Comparison of ENCODE assay signal across 16 cellular contexts in genomic region chr16:57513371-57514102, GRCh38. TPM values are rescaled to one million over a fixed set of nuclear protein-coding genes. Genes with fewer than 3 reads are reported as not detected.
DNase-seq lines count a peak whose midpoint lies in the region; TF ChIP-seq lines count a peak whose summit lies in the region.
"Had no signal": no experiment of that assay in that cellular context is flagged by ENCODE, and none has a peak within 500 bp of the region (broad histone marks: within the 10 kb centered on the region; RNA-seq: fewer than 3 reads in every experiment).

No MANE protein-coding gene starts in this region.

- H3K18ac ChIP-seq in trophoblast cell (ENCODE audit: low read length), result peak overlapping the region; percentile 79

- H3K14ac ChIP-seq in trophoblast cell (ENCODE audit: low read length), result peak overlapping the region; percentile 93

- H3K27me3 ChIP-seq in HAP-1 (ENCODE audit: low read depth), result no peaks in the 10 kb centered on the region
- no peaks in the 10 kb centered on the region for H3K27me3 ChIP-seq in hepatocyte
- H3K27me3 ChIP-seq in trophoblast cell (ENCODE audit: insufficient read depth, low read length), result no peaks in the 10 kb centered on the region
- H3K27me3 ChIP-seq in ovary, result no peaks in the 10 kb centered on the region
- H3K27me3 ChIP-seq: esophagus squamous epithelium, Peyer's patch had no signal

- H4K20me1 ChIP-seq in hepatocyte (ENCODE audit: insufficient read depth, poor library complexity, severe bottlenecking), result no peaks in the 10 kb centered on the region

- DNase-seq in ACHN (peak; percentile 50), HAP-1 (ENCODE audit: low spot score in 2 of 2) (peak; percentile 23 to 66), hepatocyte (ENCODE audit: low spot score) (peak; percentile 85), trophoblast cell (peak; percentile 19 to 68), NOMO-1 treated with DMSO at 0.1 percent for 48 hours (lab: John Stamatoyannopoulos, UW; ENCODE audit: unreplicated experiment) (no peak), cortex of kidney (lab: John Stamatoyannopoulos, UW) (no peak), ovary (no peak)
- no peak for DNase-seq in activated naive CD4-positive, alpha-beta T cell treated with Interleukin-2 at 50 U/mL for 16 hours
- DNase-seq: activated CD4-positive, alpha-beta memory T cell treated with anti-CD3 and anti-CD28 coated beads, Interleukin-2, amount 10 ng/mL, durations not matched to agents 7 days and 5 days; activated T-cell treated with anti-CD3 and anti-CD28 coated beads, Interleukin-2, amount 50 U/mL, for 4 hours; esophagus squamous epithelium; MV-4-11; naive thymus-derived CD4-positive, alpha-beta T cell; NCI-H774; Peyer's patch had no signal

- no peak overlapping the region for H3K23ac ChIP-seq in trophoblast cell (ENCODE audit: low read length)

- no peak for TF ChIP-seq POLR2A in ovary (IDR thresholded peaks at IDR 0.05)

- H3K4me3 ChIP-seq in HAP-1 (no peak overlapping the region), hepatocyte (no peak overlapping the region), trophoblast cell (ENCODE audit: low read depth, low read length) (no peak overlapping the region), ovary (no peak overlapping the region)
- H3K4me3 ChIP-seq: esophagus squamous epithelium, Peyer's patch had no signal

- H2AK5ac ChIP-seq in trophoblast cell (ENCODE audit: low read length), result peak overlapping the region; percentile 91

- H4K12ac ChIP-seq in trophoblast cell (ENCODE audit: low read depth, low read length), result peak overlapping the region; percentile 50

- H3K27ac ChIP-seq in hepatocyte (peak overlapping the region; percentile 92), trophoblast cell (ENCODE audit: low read depth, low read length) (peak overlapping the region; percentile 98), ovary (no peak overlapping the region)
- H3K27ac ChIP-seq: Peyer's patch, VCaP had no signal

- H3K9ac ChIP-seq in trophoblast cell (ENCODE audit: low read length), result no peak overlapping the region

- no peaks in the 10 kb centered on the region for H3K9me2 ChIP-seq in hepatocyte (replicated peaks; ENCODE audit: insufficient read depth)

- peak overlapping the region; percentile 98 for H2BK12ac ChIP-seq in trophoblast cell (ENCODE audit: low read length)

- TF ChIP-seq EP300 in ovary (IDR thresholded peaks at IDR 0.05), result no peak

- WGBS in hepatocyte (ENCODE audit: low lambda C conversion rate, missing lambda C conversion rate), result 28% methylated on average over 14 of the region's 14 CpGs
- WGBS in trophoblast cell (ENCODE audit: extremely low coverage, insufficient coverage, insufficient read length), result no CpG with 5 or more reads among the region's 14 CpGs
- 47 to 66% (median 63%) methylated on average over 14 of the region's 14 CpGs for WGBS in ovary, 3 donors

- H2BK120ac ChIP-seq in trophoblast cell (ENCODE audit: insufficient read depth, low read length, poor library complexity), result peak overlapping the region; percentile 98

- H4K8ac ChIP-seq in trophoblast cell (ENCODE audit: low read depth, low read length), result peak overlapping the region; percentile 89

- H2BK5ac ChIP-seq in trophoblast cell (ENCODE audit: low read depth, low read length, poor library complexity), result peak overlapping the region; percentile 98

- TF ChIP-seq CTCF in hepatocyte (IDR thresholded peaks at IDR 0.05; ENCODE audit: poor library complexity) (no peak), ovary (IDR thresholded peaks at IDR 0.05) (no peak)

- peak overlapping the region; percentile 85 for H3K4ac ChIP-seq in trophoblast cell (ENCODE audit: low read depth, low read length)

- H3K9me3 ChIP-seq in HAP-1 (no peaks in the 10 kb centered on the region), hepatocyte (ENCODE audit: low read depth) (no peaks in the 10 kb centered on the region), trophoblast cell (ENCODE audit: insufficient read depth, low read depth, low read length) (no peaks in the 10 kb centered on the region), ovary (no peaks in the 10 kb centered on the region)
- H3K9me3 ChIP-seq: esophagus squamous epithelium, Peyer's patch had no signal

- H3K79me2 ChIP-seq in hepatocyte, result no peaks in the 10 kb centered on the region
- peaks cover 36% of the 10 kb centered on the region for H3K79me2 ChIP-seq in trophoblast cell (ENCODE audit: control insufficient read depth, insufficient read depth, low read length, poor library complexity)

- H3K36me3 ChIP-seq in HAP-1 (replicated peaks) (no peaks in the 10 kb centered on the region), hepatocyte (replicated peaks; ENCODE audit: insufficient read depth, low read depth) (no peaks in the 10 kb centered on the region), trophoblast cell (ENCODE audit: control insufficient read depth in 1 of 2, insufficient read depth in 2 of 2, low read length in 2 of 2) (peaks cover 2 to 12% of the 10 kb centered on the region in 2 experiments), ovary (no peaks in the 10 kb centered on the region)

- peak overlapping the region; percentile 100 for H4K91ac ChIP-seq in trophoblast cell (ENCODE audit: low read depth, low read length)

- in situ Hi-C loops in ACHN (cut with HindIII; ENCODE audit: low pct_ligation_motif_present, low pct_unique_long_range_greater_than_20kb, low sequenced_read_pairs), result no loop called here
- in situ Hi-C loops in HAP-1 (cut with MboI; ENCODE audit: low sequenced_read_pairs), result no loop called here

- H3K79me1 ChIP-seq in trophoblast cell (ENCODE audit: low read length), result peaks cover 83% of the 10 kb centered on the region

- H3K4me1 ChIP-seq in HAP-1, result peaks cover 7% of the 10 kb centered on the region
- peaks cover 37% of the 10 kb centered on the region for H3K4me1 ChIP-seq in hepatocyte (ENCODE audit: insufficient read depth)
- H3K4me1 ChIP-seq in trophoblast cell (ENCODE audit: control insufficient read depth in 1 of 2, insufficient read depth in 2 of 2, low read length in 2 of 2), result peaks cover 62% of the 10 kb centered on the region in 2 experiments
- no peaks in the 10 kb centered on the region for H3K4me1 ChIP-seq in ovary (ENCODE audit: insufficient read depth)

- H3K4me2 ChIP-seq in hepatocyte (peak overlapping the region; percentile 48), trophoblast cell (ENCODE audit: low read length) (no peak overlapping the region)

- intact Hi-C loops in ovary (cut with DNase I), result loop anchor here in 3 of 4 donors (10.0 kb wide), 3 partner anchors 49 to 209 kb away; partner anchors contain the start of gene POLR2C (in 1 of the 3)

- H2AFZ ChIP-seq in hepatocyte, result no peak overlapping the region
- H2AFZ ChIP-seq in trophoblast cell (ENCODE audit: insufficient read depth, low read length, poor library complexity), result peak overlapping the region; percentile 49

RNA-seq across cellular contexts. Expression of gene CCDC102A, which starts 22.8 kb away (rescaled TPM):
- 10.5 and 11.4 TPM in 2 replicates for total RNA-seq in hepatocyte
- polyA plus RNA-seq in hepatocyte, result 13.1 and 17.2 TPM in 2 replicates
- 7.7 and 8.5 TPM in 2 replicates for polyA plus RNA-seq in trophoblast cell (2013)
- total RNA-seq in ovary, result 10 to 100 TPM; 11.9 to 22.4 (median 15.6) TPM
- polyA plus RNA-seq in ovary, result 10 to 100 TPM in 1 of 2 donors, 1 to 10 TPM in 1; 5.9 to 10.2 TPM

RNA-seq across cellular contexts. Expression of gene DOK4, which starts 27.2 kb away (rescaled TPM):
- total RNA-seq in hepatocyte, result 112 and 122 TPM in 2 replicates
- 96.3 and 106 TPM in 2 replicates for polyA plus RNA-seq in hepatocyte
- polyA plus RNA-seq in trophoblast cell (2013), result 407 and 429 TPM in 2 replicates
- 10 to 100 TPM; 14.0 to 34.7 (median 29.2) TPM for total RNA-seq in ovary
- 10 to 100 TPM in 1 of 2 donors, 1 to 10 TPM in 1; 9.9 to 26.7 TPM for polyA plus RNA-seq in ovary

RNA-seq across cellular contexts. Expression of gene ADGRG5, which starts 28.9 kb away (rescaled TPM):
- total RNA-seq in hepatocyte, result 1.1 and 2.2 TPM in 2 replicates
- 1.9 and 2.9 TPM in 2 replicates for polyA plus RNA-seq in hepatocyte
- polyA plus RNA-seq in trophoblast cell (2013), result 3.8 and 3.9 TPM in 2 replicates
- under 1 TPM; 0.12 to 0.43 (median 0.27) TPM for total RNA-seq in ovary
- polyA plus RNA-seq in ovary, result under 1 TPM in 1 of 2 donors, not detected in 1; 0.15 TPM

RNA-seq across cellular contexts. Expression of gene POLR2C, which starts 51.1 kb away (rescaled TPM):
- total RNA-seq in hepatocyte (92.5 and 101 TPM in 2 replicates), ovary (10 to 100 TPM; 54.9 to 96.9 (median 65.8) TPM)
- polyA plus RNA-seq in hepatocyte (49.0 and 56.6 TPM in 2 replicates), ovary (10 to 100 TPM; 70.5 to 74.1 TPM)
- polyA plus RNA-seq in trophoblast cell (2013), result 49.8 and 50.6 TPM in 2 replicates

Comparison
In these comparisons a context has a peak if more than half of its experiments do, and no peak if none do; other contexts are left out.
1. DNase-seq: peak in ACHN (single experiment), HAP-1 (2 of 2), hepatocyte (single experiment) and trophoblast cell (2 of 2); none in NOMO-1 treated with DMSO at 0.1 percent for 48 hours (single experiment), activated naive CD4-positive, alpha-beta T cell treated with Interleukin-2 at 50 U/mL for 16 hours (single experiment), cortex of kidney (single experiment) and ovary (0 of 5).
2. H3K27ac ChIP-seq: peak in hepatocyte (single experiment) and trophoblast cell (single experiment); none in ovary (0 of 2).